ENCODE assay signal across 8 cellular contexts in genomic region chr10:59709472-59710125, GRCh38. TPM values are rescaled to one million over a fixed set of nuclear protein-coding genes. Genes with fewer than 3 reads are reported as not detected.
DNase-seq lines count a peak whose midpoint lies in the region; ATAC-seq and TF ChIP-seq lines count a peak whose summit lies in the region.

SLC16A9 (minus strand) TSS chr10:59709850; CDS start chr10:59684291, 25,559 bp downstream.

- CTCF ChIA-PET in A673 (lab: Charles Lee) = interaction anchor here (0.6 kb wide), 2 partner anchors 8 to 693 kb away, joined by 5 to 7 read pairs; no protein-coding TSS in a partner anchor
- CTCF ChIA-PET in activated CD8-positive, alpha-beta T cell treated with anti-CD3 and anti-CD28 coated beads for 36 hours (lab: Charles Lee) = interaction anchor here (1.2 to 1.7 kb wide), 3 partner anchors 29 to 390 kb away, joined by 3 read pairs; no protein-coding TSS in a partner anchor

- no peak within 1 kb of the TSS for H3K27ac Mint-ChIP-seq in activated CD8-positive, alpha-beta T cell treated with anti-CD3 and anti-CD28 coated beads for 36 hours
- H3K27ac Mint-ChIP-seq in natural killer cell treated with Interleukin-12 subunit alpha and Interleukin-12 subunit beta and Interleukin-15 and Interleukin-18, amount 100 ng/mL, for 72 hours = no peak within 1 kb of the TSS

- H3K27me3 Mint-ChIP-seq in activated CD8-positive, alpha-beta T cell treated with anti-CD3 and anti-CD28 coated beads for 36 hours = peaks cover 67% of the 10 kb centered on the region
- H3K27me3 Mint-ChIP-seq in natural killer cell treated with Interleukin-12 subunit alpha and Interleukin-12 subunit beta and Interleukin-15 and Interleukin-18, amount 100 ng/mL, for 72 hours = peaks cover 29 to 63% of the 10 kb centered on the region in 2 donors

- H3K27me3 ChIP-seq in A673 (replicated peaks; ENCODE audit: insufficient read depth, low read depth, low read length, poor library complexity) = peaks cover 57% of the 10 kb centered on the region
- H3K27me3 ChIP-seq in tibial nerve = peaks cover 0 to 9% of the 10 kb centered on the region in 2 donors

- intact Hi-C loops in A673 (cut with micrococcal nuclease; ENCODE audit: unreplicated experiment) = loop anchor here (5.0 kb wide), 1 partner anchor 82 kb away; no protein-coding TSS in a partner anchor
- intact Hi-C loops in activated CD8-positive, alpha-beta T cell treated with anti-CD3 and anti-CD28 coated beads for 36 hours (cut with micrococcal nuclease) = no loop called here

- peaks cover 4% of the 10 kb centered on the region for H3K4me1 Mint-ChIP-seq in activated CD8-positive, alpha-beta T cell treated with anti-CD3 and anti-CD28 coated beads for 36 hours (ENCODE audit: low read depth)
- H3K4me1 Mint-ChIP-seq in natural killer cell treated with Interleukin-12 subunit alpha and Interleukin-12 subunit beta and Interleukin-15 and Interleukin-18, amount 100 ng/mL, for 72 hours (ENCODE audit: low read depth in 2 of 2) = no peaks in the 10 kb centered on the region

- TF ChIP-seq CTCF in A673 (conservative IDR thresholded peaks at IDR 0.05; ENCODE audit: low read depth, low read length) (peak; percentile 46), tibial nerve (IDR thresholded peaks at IDR 0.05) (peak in 4 of 5 experiments; percentile 19 to 42 (median 36))
- no peak for TF ChIP-seq CTCF in activated CD8-positive, alpha-beta T cell treated with anti-CD3 and anti-CD28 coated beads for 36 hours (IDR thresholded peaks at IDR 0.05)

- WGBS in tibial nerve, 2 donors = 0 to 1% methylated on average over 43 to 50 of the region's 66 CpGs

- H3K36me3 ChIP-seq in A673 (ENCODE audit: insufficient read depth, low read length, poor library complexity, severe bottlenecking) (no peaks in the 10 kb centered on the region), tibial nerve (no peaks in the 10 kb centered on the region)

- TF ChIP-seq EP300 in tibial nerve (IDR thresholded peaks at IDR 0.05) = peak in 1 of 2 donors; percentile 37

- H3K36me3 Mint-ChIP-seq in activated CD8-positive, alpha-beta T cell treated with anti-CD3 and anti-CD28 coated beads for 36 hours (ENCODE audit: low read depth) = no peaks in the 10 kb centered on the region
- H3K36me3 Mint-ChIP-seq in natural killer cell treated with Interleukin-12 subunit alpha and Interleukin-12 subunit beta and Interleukin-15 and Interleukin-18, amount 100 ng/mL, for 72 hours = no peaks in the 10 kb centered on the region

- DNase-seq in A673 (ENCODE audit: low spot score) (peak; percentile 74), NCI-H1105 treated with DMSO at 0.1 percent for 48 hours (lab: John Stamatoyannopoulos, UW) (peak; percentile 38), fibroblast of peridontal ligament (ENCODE audit: extremely low read depth) (peak; percentile 17), tibial nerve (ENCODE audit: low spot score in 2 of 2) (peak in 1 of 2 donors; percentile 12)
- peak; percentile 81 for DNase-seq in activated CD8-positive, alpha-beta T cell treated with anti-CD3 and anti-CD28 coated beads for 36 hours
- DNase-seq in natural killer cell treated with Interleukin-12 subunit alpha and Interleukin-12 subunit beta and Interleukin-15 and Interleukin-18, amount 100 ng/mL, for 72 hours (ENCODE audit: low spot score) = peak; percentile 61

- H3K27ac ChIP-seq in A673 (ENCODE audit: low read depth, low read length, poor library complexity, severe bottlenecking) (peak within 1 kb of the TSS; percentile 60), tibial nerve (peak within 1 kb of the TSS; percentile 45 to 74 (median 58))

- POLR2A ChIA-PET in A673 (lab: Charles Lee; ENCODE audit: low non-redundant PET) = interaction anchor here (0.6 kb wide), 1 partner anchor 115 kb away, joined by 11 read pairs; no protein-coding TSS in a partner anchor
- POLR2A ChIA-PET in activated CD8-positive, alpha-beta T cell treated with anti-CD3 and anti-CD28 coated beads for 36 hours (lab: Charles Lee) = interaction anchor here (1.1 to 1.6 kb wide), 2 partner anchors 16 to 196 kb away, joined by 3 to 4 read pairs; no protein-coding TSS in a partner anchor

- TF ChIP-seq POLR2A in GM15510 (IDR thresholded peaks at IDR 0.05; ENCODE audit: borderline replicate concordance, extremely low read depth, insufficient read length) (peak; percentile 38), tibial nerve (IDR thresholded peaks at IDR 0.05) (no peak)

- H3K4me3 ChIP-seq in A673 (ENCODE audit: low read depth, low read length, poor library complexity, severe bottlenecking) (peak within 1 kb of the TSS; percentile 69), tibial nerve (peak within 1 kb of the TSS; percentile 55 to 76 (median 63))

- peak within 1 kb of the TSS; percentile 73 for H3K4me3 Mint-ChIP-seq in activated CD8-positive, alpha-beta T cell treated with anti-CD3 and anti-CD28 coated beads for 36 hours
- peak within 1 kb of the TSS; percentile 54 for H3K4me3 Mint-ChIP-seq in natural killer cell treated with Interleukin-12 subunit alpha and Interleukin-12 subunit beta and Interleukin-15 and Interleukin-18, amount 100 ng/mL, for 72 hours

- H3K4me1 ChIP-seq in A673 (ENCODE audit: insufficient read depth, low read length, poor library complexity, severe bottlenecking) (peaks cover 5% of the 10 kb centered on the region), tibial nerve (peaks cover 0 to 20% (median 9%) of the 10 kb centered on the region in 4 donors)

- ATAC-seq in HG02642 (IDR thresholded peaks at IDR 0.05; ENCODE audit: poor library complexity, unreplicated experiment) = peak; percentile 92
- ATAC-seq in activated CD8-positive, alpha-beta T cell treated with anti-CD3 and anti-CD28 coated beads for 36 hours = peak; percentile 93
- peak; percentile 84 for ATAC-seq in natural killer cell treated with Interleukin-12 subunit alpha and Interleukin-12 subunit beta and Interleukin-15 and Interleukin-18, amount 100 ng/mL, for 72 hours

- no peaks in the 10 kb centered on the region for H3K9me3 ChIP-seq in A673 (ENCODE audit: low read depth, low read length, poor library complexity, severe bottlenecking)
- no peaks in the 10 kb centered on the region for H3K9me3 ChIP-seq in tibial nerve

- BruUV-seq in A673 (replicated peaks; lab: Mats Ljungman, UMichigan) = no TSS peak

- no peaks in the 10 kb centered on the region for H3K9me3 Mint-ChIP-seq in activated CD8-positive, alpha-beta T cell treated with anti-CD3 and anti-CD28 coated beads for 36 hours
- H3K9me3 Mint-ChIP-seq in natural killer cell treated with Interleukin-12 subunit alpha and Interleukin-12 subunit beta and Interleukin-15 and Interleukin-18, amount 100 ng/mL, for 72 hours = no peaks in the 10 kb centered on the region

RNA-seq across cellular contexts. Expression of gene SLC16A9, which starts in this region (rescaled TPM):
- total RNA-seq in A673 (2021) (2.9 and 3.0 TPM in 2 replicates), tibial nerve (1 to 10 TPM in 2 of 4 donors, under 1 TPM in 2; 0.44 to 2.3 (median 1.3) TPM)
- total RNA-seq in activated CD8-positive, alpha-beta T cell treated with anti-CD3 and anti-CD28 coated beads for 36 hours = 1 to 10 TPM; 1.2 to 1.3 TPM
- under 1 TPM; 0.24 to 0.45 TPM for total RNA-seq in natural killer cell treated with Interleukin-12 subunit alpha and Interleukin-12 subunit beta and Interleukin-15 and Interleukin-18, amount 100 ng/mL, for 72 hours

Comparison
In these comparisons a context has a peak if more than half of its experiments do, and no peak if none do; other contexts are left out.
1. Peak in DNase-seq and ATAC-seq in natural killer cell treated with Interleukin-12 subunit alpha and Interleukin-12 subunit beta and Interleukin-15 and Interleukin-18, amount 100 ng/mL, for 72 hours; RNA of the gene not detected or under 1 TPM.